ENCODE assay signal across 1 cellular context in genomic region chr18:13885009-13885408, GRCh38.
A peak's percentile ranks its signal among the peaks of the same experiment; 100 is the strongest.
TF ChIP-seq lines count a peak whose summit lies in the region.

No MANE protein-coding gene starts in this region.

TF ChIP-seq in HepG2, 621 proteins besides CTCF, POLR2A, EP300 and RAD21 (continued from another document):
- TF ChIP-seq NR2F6 (IDR thresholded peaks at IDR 0.05) (no peak), NR2F6 (CRISPR knock-in tag; IDR thresholded peaks at IDR 0.05) (no peak), NBN (conservative IDR thresholded peaks at IDR 0.05) (no peak), ZSCAN30 (CRISPR knock-in tag; IDR thresholded peaks at IDR 0.05) (no peak), ATF7 (IDR thresholded peaks at IDR 0.05) (peak; percentile 94), ATF7 (CRISPR knock-in tag; IDR thresholded peaks at IDR 0.05) (no peak), NKX3-1 (CRISPR knock-in tag; IDR thresholded peaks at IDR 0.05) (no peak), CREB1 (IDR thresholded peaks at IDR 0.05) (peak; percentile 58), CREB1 (CRISPR knock-in tag; IDR thresholded peaks at IDR 0.05) (no peak)
